9 cellular contexts compared by ENCODE assay signal in the genomic region with DNA sequence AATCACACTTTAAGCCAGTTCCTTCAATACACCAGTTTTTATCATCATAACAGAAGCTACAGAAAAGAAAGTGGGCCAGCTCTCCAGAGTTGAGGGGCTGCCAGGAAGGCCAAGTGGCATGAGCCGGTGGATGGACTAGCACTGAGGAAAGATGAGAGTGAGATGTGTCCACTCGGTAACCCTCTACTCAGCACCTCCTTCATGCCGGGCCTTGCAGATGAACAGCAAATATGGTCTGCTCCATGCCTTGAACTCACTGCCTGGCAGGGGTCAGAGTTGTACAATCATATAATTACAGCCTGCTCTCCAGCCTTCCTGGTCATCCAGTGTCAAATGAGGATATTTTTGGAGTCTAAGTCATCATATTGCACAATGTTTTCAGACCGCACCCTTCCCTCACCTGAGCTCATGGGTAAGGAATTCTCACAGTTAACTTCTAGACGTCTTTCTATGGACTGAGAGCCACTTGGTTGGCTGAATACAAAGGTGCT. TPM values are rescaled to one million over a fixed set of nuclear protein-coding genes. Genes with fewer than 3 reads are reported as not detected.
A peak's percentile ranks its signal among the peaks of the same experiment; 100 is the strongest.
DNase-seq lines count a peak whose midpoint lies in the region; ATAC-seq, FAIRE-seq and TF ChIP-seq lines count a peak whose summit lies in the region.
"Had no signal": no experiment of that assay in that cellular context is flagged by ENCODE, and none has a peak within 500 bp of the region (broad histone marks: within the 10 kb centered on the region; RNA-seq: fewer than 3 reads in every experiment).

No MANE protein-coding gene starts in this region.

- H2AFZ ChIP-seq in K562 (ENCODE audit: low read depth, low read length), result no peak overlapping the region
- no peak overlapping the region for H2AFZ ChIP-seq in keratinocyte (ENCODE audit: control insufficient read depth, low read length)

- H4K20me1 ChIP-seq in K562 (replicated peaks; ENCODE audit: control insufficient read depth, insufficient read depth, low read length), result no peaks in the 10 kb centered on the region
- H4K20me1 ChIP-seq in keratinocyte (ENCODE audit: control insufficient read depth, extremely low read depth, insufficient read depth, low read length), result no peaks in the 10 kb centered on the region

- H3K9me1 ChIP-seq in K562 (ENCODE audit: control insufficient read depth, insufficient read depth, low read length) (no peaks in the 10 kb centered on the region), keratinocyte (ENCODE audit: control insufficient read depth, extremely low read depth, insufficient read depth, low read length) (no peaks in the 10 kb centered on the region)

- WGBS in K562 (ENCODE audit: insufficient coverage, low coverage, missing lambda C conversion rate), result 3% methylated on average over 5 of the region's 5 CpGs
- WGBS in transverse colon (ENCODE audit: low coverage in 1 of 2), 2 donors, result 46% methylated on average over 5 of the region's 5 CpGs; no CpG with 5 or more reads in 1 of the 2 donors

- ATAC-seq in K562 (no peak), HG03097 (IDR thresholded peaks at IDR 0.05; ENCODE audit: low FRiP score, unreplicated experiment) (no peak), HG03045 (IDR thresholded peaks at IDR 0.05; ENCODE audit: unreplicated experiment) (no peak), HG03565 (IDR thresholded peaks at IDR 0.05; ENCODE audit: unreplicated experiment) (no peak)

- TF ChIP-seq RAD21 in K562 (CRISPR knock-in tag; conservative IDR thresholded peaks at IDR 0.05 in 1 of 2, IDR thresholded peaks at IDR 0.05 in 1 of 2), result no peak

- POLR2A ChIA-PET in K562 (lab: Yijun Ruan, JAX), result interaction anchor here (0.5 to 0.6 kb wide), 2 partner anchors 129 to 144 kb away, joined by 3 read pairs; partner anchors contain the start of gene ABTB1

- H3K36me3 ChIP-seq in K562 (ENCODE audit: control insufficient read depth, insufficient read depth, low read length) (no peaks in the 10 kb centered on the region), keratinocyte (ENCODE audit: control insufficient read depth in 2 of 2, extremely low read depth in 1 of 2, insufficient read depth in 2 of 2, low read length in 2 of 2) (peaks cover 5 to 21% of the 10 kb centered on the region in 2 experiments), transverse colon (peaks cover 0 to 6% (median 2%) of the 10 kb centered on the region in 4 donors)

- intact Hi-C loops in K562 (cut with micrococcal nuclease), result no loop called here
- intact Hi-C loops in transverse colon (cut with DNase I; ENCODE audit: low total_unique reads), result no loop called here

- TF ChIP-seq CTCF in K562 (IDR thresholded peaks at IDR 0.05 in 2 of 3, conservative IDR thresholded peaks at IDR 0.05 in 1 of 3; ENCODE audit: insufficient read depth in 2 of 3, low read depth in 1 of 3, low read length in 3 of 3) (no peak), keratinocyte (optimal IDR thresholded peaks at IDR 0.05 in 1 of 3, IDR thresholded peaks at IDR 0.05 in 1 of 3, conservative IDR thresholded peaks at IDR 0.05 in 1 of 3; ENCODE audit: extremely low read depth in 1 of 3, insufficient read depth in 2 of 3, low read length in 3 of 3) (peak in 1 of 3 experiments; percentile 29), transverse colon (IDR thresholded peaks at IDR 0.05) (no peak)

- dilution Hi-C loops in keratinocyte (cut with MboI; ENCODE audit: extremely low pct_ligation_motif_present, low sequenced_read_pairs), result no loop called here

- FAIRE-seq in HTR-8/SVneo (lab: Jason Lieb, UNC) (no peak), K562 (lab: Jason Lieb, UNC) (no peak), keratinocyte (lab: Jason Lieb, UNC) (peak; percentile 78)

- H3K4me2 ChIP-seq in K562 (ENCODE audit: insufficient read depth, low read length) (no peak overlapping the region), keratinocyte (ENCODE audit: control insufficient read depth, extremely low read depth, insufficient read depth, low read depth, low read length) (peak overlapping the region; percentile 67)

- no peak overlapping the region for H3K27ac ChIP-seq in K562 (ENCODE audit: extremely low read depth, low read depth, low read length)
- H3K27ac ChIP-seq in keratinocyte (ENCODE audit: control insufficient read depth, insufficient read depth, low read length), result peak overlapping the region; percentile 87
- H3K27ac ChIP-seq in transverse colon, result peak overlapping the region; percentile 93 to 94 (median 94)

- CTCF ChIA-PET in K562 (lab: Yijun Ruan, JAX; ENCODE audit: low intra/inter-chr PET ratio), result no interaction called here

- H3K27me3 ChIP-seq in K562 (ENCODE audit: control insufficient read depth in 2 of 2, insufficient read depth in 2 of 2, low read length in 2 of 2), result peaks cover 14 to 60% of the 10 kb centered on the region in 2 experiments
- H3K27me3 ChIP-seq in keratinocyte (ENCODE audit: control insufficient read depth, extremely low read depth, insufficient read depth, low read length), result no peaks in the 10 kb centered on the region
- no peaks in the 10 kb centered on the region for H3K27me3 ChIP-seq in transverse colon

- H3K9me3 ChIP-seq in K562 (replicated peaks; ENCODE audit: control insufficient read depth, insufficient read depth, low read depth, low read length), result no peaks in the 10 kb centered on the region
- no peaks in the 10 kb centered on the region for H3K9me3 ChIP-seq in keratinocyte (ENCODE audit: control insufficient read depth, low read depth, low read length)
- no peaks in the 10 kb centered on the region for H3K9me3 ChIP-seq in transverse colon

- H3K79me2 ChIP-seq in K562 (ENCODE audit: control insufficient read depth, insufficient read depth, low read length), result no peaks in the 10 kb centered on the region
- H3K79me2 ChIP-seq in keratinocyte (ENCODE audit: control insufficient read depth, insufficient read depth, low read length), result peaks cover 4% of the 10 kb centered on the region

- in situ Hi-C loops in K562 (cut with MboI) (no loop called here), transverse colon (cut with MboI; ENCODE audit: low pct_ligation_motif_present in 1 of 4, low pct_unique_long_range_greater_than_20kb in 1 of 4, low sequenced_read_pairs in 3 of 4) (no loop called here)

- H3K4me1 ChIP-seq in K562 (replicated peaks in 1 of 2; ENCODE audit: control insufficient read depth in 2 of 2, insufficient read depth in 2 of 2, low read length in 2 of 2) (peaks cover 0 to 2% of the 10 kb centered on the region in 2 experiments; a peak in 2 of 5 replicates), keratinocyte (ENCODE audit: control insufficient read depth, extremely low read depth, insufficient read depth, low read length) (peaks cover 53% of the 10 kb centered on the region), transverse colon (peaks cover 56 to 85% (median 74%) of the 10 kb centered on the region in 4 donors)

- H3K9ac ChIP-seq in K562 (ENCODE audit: insufficient read depth in 1 of 2, low read depth in 2 of 2, low read length in 2 of 2) (no peak overlapping the region), keratinocyte (ENCODE audit: control insufficient read depth, extremely low read depth, insufficient read depth, low read length) (peak overlapping the region; percentile 66)

- TF ChIP-seq POLR2A in K562 (conservative IDR thresholded peaks at IDR 0.05) (no peak), transverse colon (IDR thresholded peaks at IDR 0.05) (peak; percentile 44)

- BruUV-seq in K562 (replicated peaks; lab: Mats Ljungman, UMichigan), result no TSS peak

- no peak for TF ChIP-seq EP300 in K562 (IDR thresholded peaks at IDR 0.05; ENCODE audit: low read length)
- peak; percentile 81 for TF ChIP-seq EP300 in transverse colon (IDR thresholded peaks at IDR 0.05; ENCODE audit: low read depth)

- H3K4me3 ChIP-seq in K562, result no peak overlapping the region
- H3K4me3 ChIP-seq in keratinocyte (ENCODE audit: control insufficient read depth in 2 of 3, extremely low read depth in 1 of 3, insufficient read depth in 2 of 3, low read depth in 1 of 3, low read length in 3 of 3), result peak overlapping the region in 1 of 3 experiments; percentile 7
- H3K4me3 ChIP-seq in transverse colon, result no peak overlapping the region

- peak; percentile 63 for DNase-seq in HTR-8/SVneo (ENCODE audit: insufficient read length, low spot score)
- no peak for DNase-seq in K562 (ENCODE audit: extremely low read depth in 1 of 4, low spot score in 3 of 4)
- no peak for DNase-seq in keratinocyte (ENCODE audit: low read depth, low spot score)
- peak; percentile 67 for DNase-seq in transverse colon
- DNase-seq: activated CD4-positive, CD25-positive, alpha-beta regulatory T cell treated with anti-CD3 and anti-CD28 coated beads, Interleukin-2, amount 50 U/mL, for 72 hours; central memory CD4-positive, alpha-beta T cell had no signal

TF ChIP-seq in K562, 482 proteins besides CTCF, POLR2A, EP300 and RAD21 (continues in another document):
- TF ChIP-seq U2AF2 (optimal IDR thresholded peaks at IDR 0.05; ENCODE audit: low read depth, low read length), result no peak

RNA-seq across cellular contexts. Expression of gene MGLL, which starts 4.9 kb away (rescaled TPM):
- not detected in 2 replicates for total RNA-seq in K562 (2011; cell fraction: chromatin; rRNA removed; ENCODE audit: low replicate concordance)
- total RNA-seq in K562 (2011; cell fraction: nucleolus; rRNA removed), result 0.13 TPM in 1 of 2 replicates, not detected in the other
- 0.61 TPM in 1 of 2 replicates, not detected in the other for total RNA-seq in K562 (2011; cell fraction: nucleoplasm; rRNA removed)
- total RNA-seq in K562 (2014; rRNA removed), result 0.32 TPM in 1 of 2 replicates, not detected in the other
- total RNA-seq in K562 (2014; rRNA removed; fragmentation: Illumina TruSeq; extraction: Trizol), result not detected in 2 replicates
- total RNA-seq in K562 (2015; rRNA removed; fragmentation: Illumina TruSeq; extraction: Trizol), result not detected in 2 replicates
- 0.18 and 0.60 TPM in 2 replicates for total RNA-seq in K562 (2021)
- not detected in 2 replicates for polyA plus RNA-seq in K562 (2011; rRNA removed)
- not detected in 2 replicates for polyA plus RNA-seq in K562 (2011; cell fraction: cytosol; rRNA removed)
- polyA plus RNA-seq in K562 (2011; cell fraction: nucleus; rRNA removed), result not detected in 2 replicates
- 0.09 TPM in 1 of 2 replicates, not detected in the other for polyA plus RNA-seq in K562 (2012)
- polyA plus RNA-seq in K562 (2014; fragmentation: Illumina TruSeq; extraction: Trizol), result not detected in 2 replicates
- polyA plus RNA-seq in K562 (2014; fragmentation: Nextera tagmentation; extraction: Ambion mirVana), result not detected
- 0.12 TPM in 1 of 2 replicates, not detected in the other for polyA plus RNA-seq in K562 (2014; rRNA removed)
- not detected in 2 replicates for polyA minus RNA-seq in K562 (2011; rRNA and poly(A)+ RNA removed)
- not detected in 2 replicates for polyA minus RNA-seq in K562 (2011; cell fraction: cytosol; rRNA and poly(A)+ RNA removed)
- 0.13 and 0.33 TPM in 2 replicates for polyA minus RNA-seq in K562 (2011; cell fraction: nucleus; rRNA and poly(A)+ RNA removed)
- 13.4 to 34.2 TPM (median 17.8 TPM) in 3 replicates for polyA plus RNA-seq in keratinocyte
- 19.3 TPM for polyA plus RNA-seq in keratinocyte (2011; ENCODE audit: low read depth)
- polyA plus RNA-seq in keratinocyte (2011; cell fraction: cytosol; rRNA removed), result 16.9 and 24.8 TPM in 2 replicates
- 12.6 and 17.6 TPM in 2 replicates for polyA plus RNA-seq in keratinocyte (2011; cell fraction: nucleus; rRNA removed)
- polyA plus RNA-seq in keratinocyte (2012; ENCODE audit: low replicate concordance), result 29.2 and 40.4 TPM in 2 replicates
- polyA minus RNA-seq in keratinocyte, result 17.5 to 81.4 TPM (median 21.8 TPM) in 3 replicates
- 23.8 TPM for polyA minus RNA-seq in keratinocyte (2011; cell fraction: cytosol; rRNA and poly(A)+ RNA removed)
- 12.9 and 15.9 TPM in 2 replicates for polyA minus RNA-seq in keratinocyte (2011; cell fraction: nucleus; rRNA and poly(A)+ RNA removed)
- 100 to 1,000 TPM; 150 to 329 (median 294) TPM for total RNA-seq in transverse colon

Comparison
In these comparisons a context has a peak if more than half of its experiments do, and no peak if none do; other contexts are left out.
1. DNase-seq: peak in HTR-8/SVneo (single experiment) and transverse colon (single experiment); none in K562 (0 of 4) and keratinocyte (single experiment).
2. RNA of gene MGLL, which starts 4.9 kb away (total RNA-seq): 150 to 329 TPM in transverse colon; 0.13 to 0.61 TPM in K562; every median in the first group is over 10 times any median in the second.